Comparison of ENCODE assay signal across 28 cellular contexts in genomic region chr15:93109370-93110105, GRCh38. TPM values are rescaled to one million over a fixed set of nuclear protein-coding genes. Genes with fewer than 3 reads are reported as not detected.
DNase-seq lines count a peak whose midpoint lies in the region; ATAC-seq, FAIRE-seq and TF ChIP-seq lines count a peak whose summit lies in the region.
"Had no signal": no experiment of that assay in that cellular context is flagged by ENCODE, and none has a peak within 500 bp of the region (broad histone marks: within the 10 kb centered on the region; RNA-seq: fewer than 3 reads in every experiment).

No MANE protein-coding gene starts in this region.

- H3K4me3 Mint-ChIP-seq in CD14-positive monocyte (peak overlapping the region; percentile 49 to 83), T-helper 17 cell (peak overlapping the region; percentile 2), neural crest cell (peak overlapping the region; percentile 51)
- H3K4me3 Mint-ChIP-seq: activated CD4-positive, alpha-beta T cell treated with anti-CD3 and anti-CD28 coated beads, Interleukin-2, amount 10 ng/mL, durations not matched to agents 7 days and 5 days; activated naive CD4-positive, alpha-beta T cell treated with anti-CD3 and anti-CD28 coated beads for 36 hours; T-helper 1 cell treated with Interleukin-12 subunit alpha and Interleukin-12 subunit beta and Interleukin-4 antibody, amounts not matched to agents 30 μg/mL and 1 μg/mL, for 36 hours had no signal

- peaks cover 34 to 64% (median 39%) of the 10 kb centered on the region in 3 donors for H3K27me3 Mint-ChIP-seq in CD14-positive monocyte (ENCODE audit: low read depth in 3 of 3)
- H3K27me3 Mint-ChIP-seq in T-helper 17 cell, result peaks cover 76% of the 10 kb centered on the region
- H3K27me3 Mint-ChIP-seq in neural crest cell (ENCODE audit: low read depth), result peaks cover 15% of the 10 kb centered on the region

- FAIRE-seq in urothelium cell line (lab: Jason Lieb, UNC), result no peak
- FAIRE-seq: GM12878, HepG2 had no signal

- H3K4me1 Mint-ChIP-seq in CD14-positive monocyte (peaks cover 13% of the 10 kb centered on the region), T-helper 17 cell (peaks cover 7% of the 10 kb centered on the region), neural crest cell (peaks cover 30% of the 10 kb centered on the region)

- no peak for TF ChIP-seq CTCF in CD14-positive monocyte (IDR thresholded peaks at IDR 0.05)
- TF ChIP-seq CTCF in neural crest cell (conservative IDR thresholded peaks at IDR 0.05), result no peak
- TF ChIP-seq CTCF in tibial nerve (IDR thresholded peaks at IDR 0.05), result no peak

- H3K9me3 ChIP-seq in T-helper 17 cell (ENCODE audit: control insufficient read depth, low read length, poor library complexity, severe bottlenecking) (no peaks in the 10 kb centered on the region), iPS-15b (ENCODE audit: control insufficient read depth, insufficient read depth, low read length) (no peaks in the 10 kb centered on the region), tibial nerve (no peaks in the 10 kb centered on the region)
- H3K9me3 ChIP-seq: Caco-2, left ventricle myocardium inferior, prostate gland had no signal

- H3K36me3 ChIP-seq in iPS-15b (ENCODE audit: control insufficient read depth, insufficient read depth, low read length) (no peaks in the 10 kb centered on the region), tibial nerve (no peaks in the 10 kb centered on the region)
- H3K36me3 ChIP-seq: left ventricle myocardium inferior, prostate gland had no signal

- DNase-seq in CD14-positive monocyte (ENCODE audit: low spot score) (no peak), T-helper 17 cell (no peak), neural crest cell (ENCODE audit: low read depth, low spot score) (peak; percentile 29), tibial nerve (ENCODE audit: low spot score in 2 of 2) (no peak), urothelium cell line (ENCODE audit: low spot score) (no peak), DMS53 treated with DMSO at 0.1 percent for 48 hours (lab: John Stamatoyannopoulos, UW; ENCODE audit: unreplicated experiment) (no peak)
- DNase-seq: activated CD4-positive, alpha-beta T cell treated with anti-CD3 and anti-CD28 coated beads, Interleukin-2, amount 10 ng/mL, durations not matched to agents 7 days and 5 days; activated naive CD4-positive, alpha-beta T cell treated with anti-CD3 and anti-CD28 coated beads for 36 hours; aorta; Caco-2; DND-41; dorsolateral prefrontal cortex; glutamatergic neuron; left ventricle myocardium inferior; NCI-H1694 treated with DMSO at 0.1 percent for 48 hours; NCI-H69; RPMI8226; stimulated activated CD4-positive, alpha-beta T cell treated with anti-CD3 and anti-CD28 coated beads, Interleukin-2, amount 100 ng/mL, for 24 hours had no signal

- H3K27ac Mint-ChIP-seq in CD14-positive monocyte, result no peak overlapping the region
- H3K27ac Mint-ChIP-seq in T-helper 17 cell, result no peak overlapping the region
- no peak overlapping the region for H3K27ac Mint-ChIP-seq in neural crest cell (ENCODE audit: unreplicated experiment)
- H3K27ac Mint-ChIP-seq: activated CD4-positive, alpha-beta T cell treated with anti-CD3 and anti-CD28 coated beads, Interleukin-2, amount 10 ng/mL, durations not matched to agents 7 days and 5 days; activated naive CD4-positive, alpha-beta T cell treated with anti-CD3 and anti-CD28 coated beads for 36 hours; T-helper 1 cell treated with Interleukin-12 subunit alpha and Interleukin-12 subunit beta and Interleukin-4 antibody, amounts not matched to agents 30 μg/mL and 1 μg/mL, for 36 hours had no signal

- intact Hi-C loops in CD14-positive monocyte (cut with micrococcal nuclease), result no loop called here

- H3K27me3 ChIP-seq in iPS-15b (ENCODE audit: control insufficient read depth, insufficient read depth, low read length), result peaks cover 26% of the 10 kb centered on the region
- H3K27me3 ChIP-seq in tibial nerve, result peaks cover 0 to 19% of the 10 kb centered on the region in 2 donors
- H3K27me3 ChIP-seq: BLaER1 had no signal

- H3K4me1 ChIP-seq in iPS-15b (ENCODE audit: control insufficient read depth, insufficient read depth, low read length) (peaks cover 8% of the 10 kb centered on the region), tibial nerve (no peaks in the 10 kb centered on the region)
- H3K4me1 ChIP-seq: prostate gland had no signal

- H3K9me3 Mint-ChIP-seq in CD14-positive monocyte, result peaks cover 0 to 11% (median 2%) of the 10 kb centered on the region in 7 donors
- H3K9me3 Mint-ChIP-seq in neural crest cell, result no peaks in the 10 kb centered on the region
- H3K9me3 Mint-ChIP-seq: activated CD4-positive, alpha-beta T cell treated with anti-CD3 and anti-CD28 coated beads, Interleukin-2, amount 10 ng/mL, durations not matched to agents 7 days and 5 days; activated naive CD4-positive, alpha-beta T cell treated with anti-CD3 and anti-CD28 coated beads for 36 hours; T-helper 1 cell treated with Interleukin-12 subunit alpha and Interleukin-12 subunit beta and Interleukin-4 antibody, amounts not matched to agents 30 μg/mL and 1 μg/mL, for 36 hours had no signal

- H3K9ac ChIP-seq in iPS-15b (ENCODE audit: low read depth, low read length), result no peak overlapping the region
- H3K9ac ChIP-seq: BLaER1 had no signal

- no peak for ATAC-seq in T-helper 17 cell
- ATAC-seq in GM18907 (IDR thresholded peaks at IDR 0.05; ENCODE audit: unreplicated experiment), result no peak
- ATAC-seq: GM12878, HepG2 had no signal

- no peak for TF ChIP-seq POLR2A in tibial nerve (IDR thresholded peaks at IDR 0.05)

- H3K27ac ChIP-seq in tibial nerve, result no peak overlapping the region
- H3K27ac ChIP-seq: BLaER1, HL-60, left ventricle myocardium inferior, prostate gland, SK-N-MC had no signal

- peak overlapping the region; percentile 44 for H3K4me3 ChIP-seq in iPS-15b (ENCODE audit: low read depth, low read length)
- no peak overlapping the region for H3K4me3 ChIP-seq in tibial nerve
- H3K4me3 ChIP-seq: BLaER1, dorsolateral prefrontal cortex, GM12878, left ventricle myocardium inferior, prostate gland, SK-N-MC had no signal

- no peak for TF ChIP-seq EP300 in tibial nerve (IDR thresholded peaks at IDR 0.05)

- WGBS in tibial nerve, 2 donors, result 26 to 34% methylated on average over 35 to 37 of the region's 44 CpGs

- H3K36me3 Mint-ChIP-seq in CD14-positive monocyte (peaks cover 0 to 3% of the 10 kb centered on the region in 2 donors), T-helper 17 cell (ENCODE audit: low read depth) (peaks cover 4% of the 10 kb centered on the region), neural crest cell (ENCODE audit: low read depth) (no peaks in the 10 kb centered on the region)

RNA-seq across cellular contexts. Expression of gene RGMA, which starts 20.5 kb away (rescaled TPM):
- polyA plus RNA-seq in CD14-positive monocyte, result under 1 TPM; 0.07 to 0.08 TPM
- total RNA-seq in T-helper 17 cell (not detected), neural crest cell (187 and 205 TPM in 2 replicates), tibial nerve (100 to 1,000 TPM in 1 of 4 donors, 10 to 100 TPM in 3; 28.2 to 110 (median 45.6) TPM)
- total RNA-seq: GM12878, HepG2, LHCN-M2 had no signal
- polyA plus RNA-seq: GM12878, HepG2 had no signal

Comparison
In these comparisons a context has a peak if more than half of its experiments do, and no peak if none do; other contexts are left out.
1. H3K4me3 Mint-ChIP-seq: peak in every context shown above with its lines; median percentile 66 in CD14-positive monocyte; 51 in neural crest cell; 2 in T-helper 17 cell.
2. RNA of gene RGMA, which starts 20.5 kb away (total RNA-seq): 187 to 205 TPM in neural crest cell and 28.2 to 110 TPM in tibial nerve; not detected in T-helper 17 cell; every median in the first group is over 10 times any median in the second.